Comparison of ENCODE assay signal across 8 cellular contexts in genomic region chr2:30115141-30115980, GRCh38. TPM values are rescaled to one million over a fixed set of nuclear protein-coding genes. Genes with fewer than 3 reads are reported as not detected.
A peak's percentile ranks its signal among the peaks of the same experiment; 100 is the strongest.
DNase-seq lines count a peak whose midpoint lies in the region; ATAC-seq and TF ChIP-seq lines count a peak whose summit lies in the region.

No MANE protein-coding gene starts in this region.

- DNase-seq in CD8-positive, alpha-beta T cell, result peak; percentile 30 to 73 (median 46)
- DNase-seq in HAP-1 (ENCODE audit: low spot score in 2 of 2) (peak; percentile 45 to 88), NCI-H460 (ENCODE audit: extremely low read depth, low read depth) (peak; percentile 76), lung (ENCODE audit: low spot score) (peak; percentile 84)
- peak; percentile 48 to 51 for DNase-seq in activated CD4-positive, alpha-beta T cell treated with anti-CD3 and anti-CD28 coated beads, Interleukin-2, amount 50 U/mL, for 4 hours
- peak; percentile 34 for DNase-seq in effector CD8-positive, alpha-beta T cell (lab: John Stamatoyannopoulos, UW)
- DNase-seq in stimulated activated CD8-positive, alpha-beta memory T cell treated with anti-CD3 and anti-CD28 coated beads, Interleukin-12 subunit alpha, Interleukin-12 subunit beta, amount 100 ng/mL, for 4 hours (ENCODE audit: low read depth), result peak; percentile 17

- intact Hi-C loops in CD8-positive, alpha-beta T cell (cut with DNase I, micrococcal nuclease), result loop anchor here (1.0 kb wide), 1 partner anchor 24 kb away; no protein-coding TSS in a partner anchor

- no peaks in the 10 kb centered on the region for H3K9me3 ChIP-seq in CD8-positive, alpha-beta T cell (ENCODE audit: low read length)
- H3K9me3 ChIP-seq in HAP-1 (no peaks in the 10 kb centered on the region), lung (ENCODE audit: control insufficient read depth in 2 of 2, insufficient read depth in 1 of 2, low read length in 1 of 2) (no peaks in the 10 kb centered on the region)

- no peaks in the 10 kb centered on the region for H3K27me3 ChIP-seq in CD8-positive, alpha-beta T cell (ENCODE audit: insufficient read depth, low read length)
- H3K27me3 ChIP-seq in HAP-1 (ENCODE audit: low read depth) (0 out of 2 replicates have a peak, but pooled peaks cover 2% of the 10 kb centered on the region), lung (ENCODE audit: control insufficient read depth, insufficient read depth) (no peaks in the 10 kb centered on the region)

- ATAC-seq in CD8-positive, alpha-beta T cell, result peak; percentile 49
- ATAC-seq in lung (ENCODE audit: insufficient read depth, low FRiP score), result peak; percentile 84
- no peak for ATAC-seq in HG03045 (IDR thresholded peaks at IDR 0.05; ENCODE audit: unreplicated experiment)

- no peaks in the 10 kb centered on the region for H3K36me3 ChIP-seq in CD8-positive, alpha-beta T cell (ENCODE audit: insufficient read depth, low read length)
- no peaks in the 10 kb centered on the region for H3K36me3 ChIP-seq in HAP-1 (replicated peaks)
- H3K36me3 ChIP-seq in lung (ENCODE audit: control insufficient read depth in 2 of 2, insufficient read depth in 2 of 2, low read length in 2 of 2), result no peaks in the 10 kb centered on the region

- peaks cover 7% of the 10 kb centered on the region for H3K4me1 ChIP-seq in CD8-positive, alpha-beta T cell (ENCODE audit: insufficient read depth, low read length)
- H3K4me1 ChIP-seq in HAP-1 (no peaks in the 10 kb centered on the region), lung (ENCODE audit: control insufficient read depth in 2 of 2, insufficient read depth in 2 of 2, low read length in 2 of 2) (no peaks in the 10 kb centered on the region)

- 54 to 61% methylated on average over 19 of the region's 19 CpGs for WGBS in lung, 2 donors

- POLR2A ChIA-PET in CD8-positive, alpha-beta T cell (lab: Charles Lee), result no interaction called here

- in situ Hi-C loops in HAP-1 (cut with MboI; ENCODE audit: low sequenced_read_pairs), result no loop called here

- no peaks in the 10 kb centered on the region for H3K9me3 Mint-ChIP-seq in CD8-positive, alpha-beta T cell

- no peak overlapping the region for H3K27ac ChIP-seq in CD8-positive, alpha-beta T cell (ENCODE audit: low read depth, low read length)
- H3K27ac ChIP-seq in lung (ENCODE audit: low read depth in 1 of 2, low read length in 1 of 2), result no peak overlapping the region

- CTCF ChIA-PET in CD8-positive, alpha-beta T cell (lab: Charles Lee), result interaction anchor here (0.7 to 2.0 kb wide), 8 partner anchors 21 to 596 kb away, joined by 3 to 11 read pairs (median 5); no protein-coding TSS in a partner anchor

- H3K4me1 Mint-ChIP-seq in CD8-positive, alpha-beta T cell (ENCODE audit: low read depth), result peaks cover 7% of the 10 kb centered on the region

- no peaks in the 10 kb centered on the region for H3K36me3 Mint-ChIP-seq in CD8-positive, alpha-beta T cell

- no peak overlapping the region for H3K4me3 ChIP-seq in CD8-positive, alpha-beta T cell (ENCODE audit: low read depth, low read length)
- H3K4me3 ChIP-seq in HAP-1, result no peak overlapping the region
- no peak overlapping the region for H3K4me3 ChIP-seq in lung

- H3K27me3 Mint-ChIP-seq in CD8-positive, alpha-beta T cell (ENCODE audit: low read depth), result no peaks in the 10 kb centered on the region

- peak overlapping the region; percentile 3 for H3K27ac Mint-ChIP-seq in CD8-positive, alpha-beta T cell

- TF ChIP-seq CTCF in CD8-positive, alpha-beta T cell (IDR thresholded peaks at IDR 0.05), result peak; percentile 66
- peak; percentile 82 for TF ChIP-seq CTCF in lung (IDR thresholded peaks at IDR 0.05; ENCODE audit: control extremely low read depth, extremely low read depth)

- no peak overlapping the region for H3K4me3 Mint-ChIP-seq in CD8-positive, alpha-beta T cell

RNA-seq across cellular contexts. Expression of gene YPEL5, which starts 31.4 kb away (rescaled TPM):
- total RNA-seq in CD8-positive, alpha-beta T cell, result 1,000 to 10,000 TPM; 1,051 to 1,071 TPM
- 45.5 and 50.2 TPM in 2 replicates for total RNA-seq in NCI-H460 (2014; rRNA removed; shearing (Covaris generic))
- 7.5 and 10.5 TPM in 2 replicates for polyA plus RNA-seq in NCI-H460 (2014; cell fraction: nucleus; rRNA removed)
- 100 to 1,000 TPM in 1 of 2 donors, 10 to 100 TPM in 1; 73.0 to 154 TPM for total RNA-seq in lung
- polyA plus RNA-seq in lung, result 10 to 100 TPM; 57.2 to 57.7 TPM

Comparison
In these comparisons a context has a peak if more than half of its experiments do, and no peak if none do; other contexts are left out.
1. DNase-seq: peak in every context shown above with its lines; median percentile 84 in lung; 76 in NCI-H460; 66 in HAP-1; 50 in activated CD4-positive, alpha-beta T cell treated with anti-CD3 and anti-CD28 coated beads, Interleukin-2, amount 50 U/mL, for 4 hours; 46 in CD8-positive, alpha-beta T cell; 34 in effector CD8-positive, alpha-beta T cell; 17 in stimulated activated CD8-positive, alpha-beta memory T cell treated with anti-CD3 and anti-CD28 coated beads, Interleukin-12 subunit alpha, Interleukin-12 subunit beta, amount 100 ng/mL, for 4 hours.
2. RNA of gene YPEL5, which starts 31.4 kb away (total RNA-seq): 1,051 to 1,071 TPM in CD8-positive, alpha-beta T cell; 73.0 to 154 TPM in lung and 45.5 to 50.2 TPM in NCI-H460; every median in the first group is over 4 times any median in the second.